22 cellular contexts compared by ENCODE assay signal in genomic region chr3:37987751-37988179, GRCh38. TPM values are rescaled to one million over a fixed set of nuclear protein-coding genes. Genes with fewer than 3 reads are reported as not detected.
DNase-seq lines count a peak whose midpoint lies in the region; ATAC-seq lines count a peak whose summit lies in the region.
"Had no signal": no experiment of that assay in that cellular context is flagged by ENCODE, and none has a peak within 500 bp of the region (broad histone marks: within the 10 kb centered on the region; RNA-seq: fewer than 3 reads in every experiment).

No MANE protein-coding gene starts in this region.

- peaks cover 0 to 1% of the 10 kb centered on the region in 2 donors for H3K27me3 Mint-ChIP-seq in CD8-positive, alpha-beta memory T cell
- H3K27me3 Mint-ChIP-seq in activated CD8-positive, alpha-beta T cell treated with anti-CD3 and anti-CD28 coated beads, Interleukin-2, amount 10 ng/mL, durations not matched to agents 7 days and 5 days (ENCODE audit: low read depth) = peaks cover 3% of the 10 kb centered on the region
- H3K27me3 Mint-ChIP-seq: activated naive CD8-positive, alpha-beta T cell treated with anti-CD3 and anti-CD28 coated beads, Interleukin-2, amount 50 U/mL, for 24 hours had no signal

- H3K4me1 Mint-ChIP-seq in CD8-positive, alpha-beta memory T cell = peaks cover 0 to 6% (median under 1%) of the 10 kb centered on the region in 3 donors
- no peaks in the 10 kb centered on the region for H3K4me1 Mint-ChIP-seq in activated CD8-positive, alpha-beta T cell treated with anti-CD3 and anti-CD28 coated beads, Interleukin-2, amount 10 ng/mL, durations not matched to agents 7 days and 5 days (ENCODE audit: low read depth)
- H3K4me1 Mint-ChIP-seq: activated naive CD8-positive, alpha-beta T cell treated with anti-CD3 and anti-CD28 coated beads, Interleukin-2, amount 50 U/mL, for 24 hours had no signal

- no peak for ATAC-seq in GM21381 (IDR thresholded peaks at IDR 0.05; ENCODE audit: unreplicated experiment)
- ATAC-seq in activated CD8-positive, alpha-beta T cell treated with anti-CD3 and anti-CD28 coated beads, Interleukin-2, amount 10 ng/mL, durations not matched to agents 7 days and 5 days = no peak
- ATAC-seq: activated naive CD8-positive, alpha-beta T cell treated with anti-CD3 and anti-CD28 coated beads, Interleukin-2, amount 50 U/mL, for 24 hours; activated T-cell treated with anti-CD3 and anti-CD28 coated beads, Interleukin-2, amount 50 U/mL, for 72 hours; effector memory CD8-positive, alpha-beta T cell; SK-N-SH treated with all-trans-retinoic acid at 6 μM for 48 hours had no signal

- H3K36me3 Mint-ChIP-seq in CD8-positive, alpha-beta memory T cell = no peaks in the 10 kb centered on the region
- H3K36me3 Mint-ChIP-seq in activated CD8-positive, alpha-beta T cell treated with anti-CD3 and anti-CD28 coated beads, Interleukin-2, amount 10 ng/mL, durations not matched to agents 7 days and 5 days (ENCODE audit: low read depth) = no peaks in the 10 kb centered on the region

- CTCF ChIA-PET in CD8-positive, alpha-beta memory T cell (lab: Charles Lee) = interaction anchor here (0.8 to 3.4 kb wide), 2 partner anchors 9 to 13 kb away, joined by 3 to 13 read pairs; no protein-coding TSS in a partner anchor
- CTCF ChIA-PET in activated CD8-positive, alpha-beta T cell treated with anti-CD3 and anti-CD28 coated beads, Interleukin-2, amount 10 ng/mL, durations not matched to agents 7 days and 5 days (lab: Charles Lee) = no interaction called here

- H3K4me1 ChIP-seq in CD8-positive, alpha-beta memory T cell (ENCODE audit: insufficient read depth, low read length) = no peaks in the 10 kb centered on the region
- H3K4me1 ChIP-seq in rectal smooth muscle tissue (ENCODE audit: control insufficient read depth, insufficient read depth, low read length) = no peaks in the 10 kb centered on the region

- H3K4me3 Mint-ChIP-seq in CD8-positive, alpha-beta memory T cell = peak overlapping the region in 1 of 7 donors; percentile 20
- no peak overlapping the region for H3K4me3 Mint-ChIP-seq in activated CD8-positive, alpha-beta T cell treated with anti-CD3 and anti-CD28 coated beads, Interleukin-2, amount 10 ng/mL, durations not matched to agents 7 days and 5 days
- H3K4me3 Mint-ChIP-seq: activated naive CD8-positive, alpha-beta T cell treated with anti-CD3 and anti-CD28 coated beads, Interleukin-2, amount 50 U/mL, for 24 hours; activated T-cell treated with anti-CD3 and anti-CD28 coated beads, Interleukin-2, amount 50 U/mL, for 72 hours; effector memory CD8-positive, alpha-beta T cell; nephron had no signal

- POLR2A ChIA-PET in CD8-positive, alpha-beta memory T cell (lab: Charles Lee) = no interaction called here
- POLR2A ChIA-PET in activated CD8-positive, alpha-beta T cell treated with anti-CD3 and anti-CD28 coated beads, Interleukin-2, amount 10 ng/mL, durations not matched to agents 7 days and 5 days (lab: Charles Lee) = no interaction called here

- no peak for DNase-seq in CD8-positive, alpha-beta memory T cell
- DNase-seq in RPMI7951 (ENCODE audit: low read depth) = peak; percentile 10
- peak; percentile 29 for DNase-seq in iris pigment epithelial cell (ENCODE audit: low read depth)
- DNase-seq in NK-92 (lab: John Stamatoyannopoulos, UW; ENCODE audit: unreplicated experiment) = no peak
- no peak for DNase-seq in NCI-H774 (lab: John Stamatoyannopoulos, UW)
- DNase-seq in activated CD8-positive, alpha-beta T cell treated with anti-CD3 and anti-CD28 coated beads, Interleukin-2, amount 10 ng/mL, durations not matched to agents 7 days and 5 days = no peak
- DNase-seq: activated CD4-positive, alpha-beta T cell treated with anti-CD3 and anti-CD28 coated beads, Interleukin-2, amount 50 U/mL, for 48 hours; activated naive CD8-positive, alpha-beta T cell treated with anti-CD3 and anti-CD28 coated beads, Interleukin-2, amount 50 U/mL, for 24 hours; activated T-cell treated with anti-CD3 and anti-CD28 coated beads, Interleukin-2, amount 50 U/mL, for 72 hours; caudate nucleus; effector memory CD8-positive, alpha-beta T cell; left ventricle myocardium inferior; NCI-H2029; NCI-H510A; OCI-M1; retina had no signal

- H3K9ac ChIP-seq in rectal smooth muscle tissue (ENCODE audit: low read length) = peak overlapping the region; percentile 0

- peak overlapping the region in 3 of 8 donors; percentile 5 to 92 (median 91) for H3K27ac Mint-ChIP-seq in CD8-positive, alpha-beta memory T cell
- H3K27ac Mint-ChIP-seq in activated CD8-positive, alpha-beta T cell treated with anti-CD3 and anti-CD28 coated beads, Interleukin-2, amount 10 ng/mL, durations not matched to agents 7 days and 5 days = no peak overlapping the region
- H3K27ac Mint-ChIP-seq: activated naive CD8-positive, alpha-beta T cell treated with anti-CD3 and anti-CD28 coated beads, Interleukin-2, amount 50 U/mL, for 24 hours; activated T-cell treated with anti-CD3 and anti-CD28 coated beads, Interleukin-2, amount 50 U/mL, for 72 hours; effector memory CD8-positive, alpha-beta T cell had no signal

- H3K9me3 Mint-ChIP-seq in CD8-positive, alpha-beta memory T cell = no peaks in the 10 kb centered on the region
- H3K9me3 Mint-ChIP-seq in activated CD8-positive, alpha-beta T cell treated with anti-CD3 and anti-CD28 coated beads, Interleukin-2, amount 10 ng/mL, durations not matched to agents 7 days and 5 days (ENCODE audit: insufficient read depth) = no peaks in the 10 kb centered on the region
- H3K9me3 Mint-ChIP-seq: activated naive CD8-positive, alpha-beta T cell treated with anti-CD3 and anti-CD28 coated beads, Interleukin-2, amount 50 U/mL, for 24 hours; activated T-cell treated with anti-CD3 and anti-CD28 coated beads, Interleukin-2, amount 50 U/mL, for 72 hours; effector memory CD8-positive, alpha-beta T cell; nephron had no signal

- H3K27me3 ChIP-seq in CD8-positive, alpha-beta memory T cell (ENCODE audit: insufficient read depth, low read length, poor library complexity, severe bottlenecking) = no peaks in the 10 kb centered on the region
- H3K27me3 ChIP-seq in rectal smooth muscle tissue (ENCODE audit: control insufficient read depth, insufficient read depth, low read length) = no peaks in the 10 kb centered on the region

- peak overlapping the region; percentile 64 for H3K27ac ChIP-seq in CD8-positive, alpha-beta memory T cell (ENCODE audit: low read depth, low read length)
- H3K27ac ChIP-seq in rectal smooth muscle tissue (ENCODE audit: low read depth, low read length) = no peak overlapping the region
- H3K27ac ChIP-seq: left ventricle myocardium inferior had no signal

- no peak overlapping the region for H3K4me3 ChIP-seq in CD8-positive, alpha-beta memory T cell (ENCODE audit: low read length)
- H3K4me3 ChIP-seq in rectal smooth muscle tissue (ENCODE audit: low read length) = no peak overlapping the region
- H3K4me3 ChIP-seq: left ventricle myocardium inferior had no signal

- no peaks in the 10 kb centered on the region for H3K36me3 ChIP-seq in CD8-positive, alpha-beta memory T cell (ENCODE audit: insufficient read depth, low read length)
- H3K36me3 ChIP-seq in rectal smooth muscle tissue (ENCODE audit: control insufficient read depth, insufficient read depth, low read length) = peaks cover 7% of the 10 kb centered on the region

- no peaks in the 10 kb centered on the region for H3K9me3 ChIP-seq in CD8-positive, alpha-beta memory T cell (ENCODE audit: low read length)
- H3K9me3 ChIP-seq: left ventricle myocardium inferior had no signal

RNA-seq across cellular contexts. Expression of gene VILL, which starts 2.8 kb away (rescaled TPM):
- total RNA-seq in CD8-positive, alpha-beta memory T cell = 10 to 100 TPM; 14.7 to 15.8 TPM
- polyA plus RNA-seq in CD8-positive, alpha-beta memory T cell = 16.8 TPM
- 3.3 and 3.5 TPM in 2 replicates for total RNA-seq in RPMI7951 (2014; rRNA removed; shearing (Covaris generic))
- 10 to 100 TPM; 14.6 to 15.1 TPM for total RNA-seq in activated CD8-positive, alpha-beta T cell treated with anti-CD3 and anti-CD28 coated beads, Interleukin-2, amount 10 ng/mL, durations not matched to agents 7 days and 5 days
- total RNA-seq: MCF 10A had no signal

RNA-seq across cellular contexts. Expression of gene PLCD1, which starts 41.7 kb away (rescaled TPM):
- 10 to 100 TPM; 12.8 to 18.5 TPM for total RNA-seq in CD8-positive, alpha-beta memory T cell
- 36.4 TPM for polyA plus RNA-seq in CD8-positive, alpha-beta memory T cell
- total RNA-seq in RPMI7951 (2014; rRNA removed; shearing (Covaris generic)) = 3.5 and 4.1 TPM in 2 replicates
- 10 to 100 TPM in 1 of 2 experiments, 1 to 10 TPM in 1; 9.7 to 10.1 TPM for total RNA-seq in activated CD8-positive, alpha-beta T cell treated with anti-CD3 and anti-CD28 coated beads, Interleukin-2, amount 10 ng/mL, durations not matched to agents 7 days and 5 days

RNA-seq across cellular contexts. Expression of gene DLEC1, which starts 51.2 kb away (rescaled TPM):
- total RNA-seq in CD8-positive, alpha-beta memory T cell = 1 to 10 TPM; 1.0 to 1.3 TPM
- 0.56 TPM for polyA plus RNA-seq in CD8-positive, alpha-beta memory T cell
- not detected in 2 replicates for total RNA-seq in RPMI7951 (2014; rRNA removed; shearing (Covaris generic))
- total RNA-seq in activated CD8-positive, alpha-beta T cell treated with anti-CD3 and anti-CD28 coated beads, Interleukin-2, amount 10 ng/mL, durations not matched to agents 7 days and 5 days = under 1 TPM; 0.26 to 0.60 TPM
- total RNA-seq: HT1080 had no signal

Comparison
In these comparisons a context has a peak if more than half of its experiments do, and no peak if none do; other contexts are left out.
1. DNase-seq: peak in RPMI7951 (single experiment) and iris pigment epithelial cell (single experiment); none in CD8-positive, alpha-beta memory T cell (0 of 5), NK-92 (single experiment), NCI-H774 (single experiment) and activated CD8-positive, alpha-beta T cell treated with anti-CD3 and anti-CD28 coated beads, Interleukin-2, amount 10 ng/mL, durations not matched to agents 7 days and 5 days (single experiment).